Comparison of ENCODE assay signal across 27 cellular contexts in genomic region chr1:233063462-233063861, GRCh38.
"Had no signal": no experiment of that assay in that cellular context is flagged by ENCODE, and none has a peak within 500 bp of the region (broad histone marks: within the 10 kb centered on the region; RNA-seq: fewer than 3 reads in every experiment).

No MANE protein-coding gene starts in this region.

- FAIRE-seq: urothelium cell line had no signal

- ATAC-seq: stimulated activated effector memory CD8-positive, alpha-beta T cell treated with anti-CD3 and anti-CD28 coated beads, Interleukin-12 subunit alpha, Interleukin-12 subunit beta, amount 100 ng/mL, for 72 hours; stimulated activated memory B cell treated with anti-CD40 and anti-IgM and Interleukin-4, amounts not matched to agents 10 μg/mL and 1 μg/mL and 100 μg/mL, for 72 hours; stimulated activated naive B cell treated with anti-CD40 and anti-IgM and Interleukin-4, amounts not matched to agents 10 μg/mL and 1 μg/mL and 100 μg/mL, for 72 hours; stimulated activated naive CD8-positive, alpha-beta T cell treated with anti-CD3 and anti-CD28 coated beads, Interleukin-15, amount 100 ng/mL, for 72 hours; stimulated activated naive CD8-positive, alpha-beta T cell treated with anti-CD3 and anti-CD28 coated beads, Interleukin-15, Interleukin-2, amounts not matched to agents 100 U/mL and 50 U/mL, for 24 hours; upper lobe of right lung had no signal

- H3K36me3 ChIP-seq: suprapubic skin, thoracic aorta, thyroid gland, tibial artery, tibial nerve, transverse colon, upper lobe of left lung, upper lobe of right lung, uterus, vagina had no signal

- H3K9me3 ChIP-seq: suprapubic skin, testis, thoracic aorta, thyroid gland, tibial artery, transverse colon, upper lobe of right lung, uterus, vagina had no signal

- DNase-seq: stimulated activated CD4-positive, alpha-beta T cell treated with anti-CD3 and anti-CD28 coated beads, Interleukin-2, amount 100 ng/mL, for 48 hours; stimulated activated CD4-positive, alpha-beta T cell treated with anti-CD3 and anti-CD28 coated beads, Interleukin-4, amount 100 ng/mL, for 1 hour; stimulated activated CD4-positive, alpha-beta T cell treated with anti-CD3 and anti-CD28 coated beads, Interleukin-4, amount 100 ng/mL, for 24 hours; stimulated activated CD4-positive, alpha-beta T cell treated with anti-CD3 and anti-CD28 coated beads, Interleukin-4, amount 100 ng/mL, for 4 hours; stimulated activated CD8-positive, alpha-beta memory T cell treated with anti-CD3 and anti-CD28 coated beads, Interleukin-4, amount 100 ng/mL, for 48 hours; stimulated activated naive B cell treated with anti-CD40 and anti-IgM and Interleukin-4, amounts not matched to agents 10 μg/mL and 1 μg/mL and 100 μg/mL, for 72 hours; stimulated activated naive CD4-positive, alpha-beta T cell; stimulated activated naive CD4-positive, alpha-beta T cell treated with Interleukin-2 at 50 U/mL for 16 hours; stimulated activated naive CD8-positive, alpha-beta T cell treated with anti-CD3 and anti-CD28 coated beads, Interleukin-15, amount 100 ng/mL, for 72 hours; stimulated activated naive CD8-positive, alpha-beta T cell treated with anti-CD3 and anti-CD28 coated beads, Interleukin-15, Interleukin-2, amounts not matched to agents 100 U/mL and 50 U/mL, for 24 hours; stomach; substantia nigra; testis; thyroid gland; tibial artery; transverse colon; trophoblast cell; upper lobe of left lung; upper lobe of right lung; uterus had no signal

- H3K4me3 ChIP-seq: stomach, suprapubic skin, testis, thoracic aorta, thyroid gland, tibial artery, tibial nerve, transverse colon, upper lobe of left lung, upper lobe of right lung, uterus, vagina had no signal

- H3K4me1 ChIP-seq: stomach, suprapubic skin, testis, tibial artery, tibial nerve, transverse colon, upper lobe of left lung, upper lobe of right lung, uterus, vagina had no signal

- H3K27ac ChIP-seq: stomach, suprapubic skin, testis, thoracic aorta, thyroid gland, tibial artery, tibial nerve, transverse colon, upper lobe of left lung, upper lobe of right lung, uterus, vagina had no signal
